ENCODE assay signal across 8 cellular contexts in the genomic region with DNA sequence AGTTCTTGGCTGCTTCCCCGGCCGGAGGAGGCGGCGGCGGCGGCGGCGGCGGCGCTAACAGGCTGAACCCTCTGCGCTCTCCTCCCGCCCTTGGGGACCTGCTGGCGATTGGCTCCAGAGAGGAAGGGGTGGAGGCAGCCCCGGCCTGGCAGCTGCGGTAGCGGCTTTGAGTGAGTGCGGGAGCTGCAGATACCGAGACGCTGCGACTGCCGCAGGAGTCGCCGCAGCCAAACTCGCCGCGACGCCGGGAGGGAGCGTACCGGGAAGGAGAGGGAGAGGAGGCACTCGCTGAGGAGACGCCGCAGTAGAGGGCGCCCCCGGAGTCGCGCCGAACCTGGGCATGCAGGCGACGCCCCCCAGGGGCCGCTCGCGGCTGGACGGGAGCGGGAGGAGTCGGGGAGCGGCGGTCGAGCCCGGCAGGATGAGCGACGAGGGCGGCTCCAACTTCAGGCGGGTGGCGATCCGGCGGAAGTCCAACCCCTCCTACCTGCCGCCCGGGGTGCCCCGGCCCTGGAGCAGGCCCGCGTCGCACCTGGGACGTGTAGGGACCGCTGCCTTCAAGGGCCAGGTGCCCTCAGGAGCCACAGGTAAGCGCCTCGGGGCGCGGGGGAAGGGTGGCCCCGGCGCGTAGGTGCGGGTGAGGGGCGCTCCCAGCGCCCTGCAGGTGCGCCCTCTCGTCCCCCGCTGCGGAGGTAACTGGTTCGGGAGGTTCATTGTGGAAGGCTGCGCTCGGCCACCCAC. TPM values are rescaled to one million over a fixed set of nuclear protein-coding genes. Genes with fewer than 3 reads are reported as not detected.
DNase-seq lines count a peak whose midpoint lies in the region; ATAC-seq and TF ChIP-seq lines count a peak whose summit lies in the region.

Gene FGD4, plus strand, starts transcription at position 186 of the 741 bp plus-strand sequence.

- DNase-seq in ACHN (peak; percentile 95), NCI-H1694 (lab: John Stamatoyannopoulos, UW) (peak; percentile 69), T-helper 17 cell (peak; percentile 8 to 24 (median 19)), caudate nucleus (lab: John Stamatoyannopoulos, UW) (peak in 57 of 61 donors; percentile 4 to 86 (median 61)), gastrocnemius medialis (peak; percentile 87 to 91)

- H3K27me3 Mint-ChIP-seq in T-helper 17 cell = peaks cover 37% of the 10 kb centered on the region

- intact Hi-C loops in gastrocnemius medialis (cut with DNase I; ENCODE audit: low total_unique reads) = loop anchor here (1.0 to 5.0 kb wide), 5 partner anchors 32 to 280 kb away; partner anchors contain the start of gene DNM1L

- no peaks in the 10 kb centered on the region for H3K36me3 Mint-ChIP-seq in T-helper 17 cell (ENCODE audit: low read depth)

- peak; percentile 90 for ATAC-seq in GM18511 (IDR thresholded peaks at IDR 0.05; ENCODE audit: unreplicated experiment)
- ATAC-seq in HG02973 (IDR thresholded peaks at IDR 0.05; ENCODE audit: unreplicated experiment) = peak; percentile 86
- peak; percentile 86 for ATAC-seq in T-helper 17 cell
- peak; percentile 93 to 94 for ATAC-seq in gastrocnemius medialis

- no peak within 1 kb of the TSS for H3K27ac Mint-ChIP-seq in T-helper 17 cell

- peak within 1 kb of the TSS; percentile 81 for H3K4me3 ChIP-seq in iPS-20b (ENCODE audit: low read length)
- peak within 1 kb of the TSS; percentile 65 to 95 (median 82) for H3K4me3 ChIP-seq in gastrocnemius medialis

- peaks cover 23% of the 10 kb centered on the region; the same call in 1 of the 2 replicates for H3K4me1 ChIP-seq in iPS-20b (ENCODE audit: insufficient read depth, low read length)
- peaks cover 4 to 16% of the 10 kb centered on the region in 2 donors for H3K4me1 ChIP-seq in gastrocnemius medialis

- peaks cover 11% of the 10 kb centered on the region; the same call in 1 of the 2 replicates for H3K27me3 ChIP-seq in iPS-20b (ENCODE audit: insufficient read depth, low read length)
- no peaks in the 10 kb centered on the region for H3K27me3 ChIP-seq in gastrocnemius medialis

- TF ChIP-seq POLR2A in gastrocnemius medialis (IDR thresholded peaks at IDR 0.05) = peak; percentile 76 to 83

- no peak within 1 kb of the TSS for H3K27ac ChIP-seq in caudate nucleus (ENCODE audit: low read depth, low read length)
- H3K27ac ChIP-seq in iPS-20b (ENCODE audit: low read length) = peak within 1 kb of the TSS; percentile 80
- H3K27ac ChIP-seq in gastrocnemius medialis = peak within 1 kb of the TSS; percentile 63 to 86 (median 86)

- H3K36me3 ChIP-seq in iPS-20b (ENCODE audit: insufficient read depth, low read depth, low read length) = peaks cover 19% of the 10 kb centered on the region
- no peaks in the 10 kb centered on the region for H3K36me3 ChIP-seq in gastrocnemius medialis

- TF ChIP-seq CTCF in gastrocnemius medialis (IDR thresholded peaks at IDR 0.05 in 4 of 5, conservative IDR thresholded peaks at IDR 0.05 in 1 of 5) = peak in 4 of 5 experiments; percentile 19 to 54 (median 46)

- peak within 1 kb of the TSS; percentile 88 for H3K9ac ChIP-seq in iPS-20b (ENCODE audit: low read depth, low read length)

- peak within 1 kb of the TSS; percentile 91 for H3K4me3 Mint-ChIP-seq in T-helper 17 cell

- in situ Hi-C loops in ACHN (cut with HindIII; ENCODE audit: low pct_ligation_motif_present, low pct_unique_long_range_greater_than_20kb, low sequenced_read_pairs) (no loop called here), gastrocnemius medialis (cut with MboI; ENCODE audit: low sequenced_read_pairs in 4 of 4) (no loop called here)

- H3K4me1 Mint-ChIP-seq in T-helper 17 cell = peaks cover 7% of the 10 kb centered on the region

- H3K9me3 ChIP-seq in T-helper 17 cell (ENCODE audit: control insufficient read depth, low read length, poor library complexity, severe bottlenecking) = no peaks in the 10 kb centered on the region
- no peaks in the 10 kb centered on the region for H3K9me3 ChIP-seq in iPS-20b (ENCODE audit: insufficient read depth, low read depth, low read length)
- no peaks in the 10 kb centered on the region for H3K9me3 ChIP-seq in gastrocnemius medialis

RNA-seq across cellular contexts. Expression of gene FGD4, which starts in this region (rescaled TPM):
- total RNA-seq in T-helper 17 cell = under 1 TPM; 0.91 to 0.94 TPM
- total RNA-seq in gastrocnemius medialis = 10 to 100 TPM; 18.8 to 60.3 (median 40.8) TPM

Comparison
In these comparisons a context has a peak if more than half of its experiments do, and no peak if none do; other contexts are left out.
1. RNA of gene FGD4 (total RNA-seq): 18.8 to 60.3 TPM in gastrocnemius medialis; 0.91 to 0.94 TPM in T-helper 17 cell; every median in the first group is over 10 times any median in the second.
2. Peak in DNase-seq and ATAC-seq in T-helper 17 cell; RNA of the gene not detected or under 1 TPM.
3. DNase-seq: peak in every context shown above with its lines; median percentile 95 in ACHN; 89 in gastrocnemius medialis; 69 in NCI-H1694; 61 in caudate nucleus; 19 in T-helper 17 cell.
4. Peak in every context shown above with its lines, with median percentiles within 50 percentile points of each other: ATAC-seq.